Comparison of ENCODE assay signal across 24 cellular contexts in genomic region chr1:188386161-188386560, GRCh38.
"Had no signal": no experiment of that assay in that cellular context is flagged by ENCODE, and none has a peak within 500 bp of the region (broad histone marks: within the 10 kb centered on the region; RNA-seq: fewer than 3 reads in every experiment).

No MANE protein-coding gene starts in this region.

- H3K27ac ChIP-seq: coronary artery, parathyroid adenoma, tibial nerve, uterus, VCaP had no signal

- ATAC-seq: activated CD4-positive, CD25-positive, alpha-beta regulatory T cell treated with anti-CD3 and anti-CD28 coated beads, Interleukin-2, amount 50 U/mL, for 24 hours; activated CD8-positive, alpha-beta T cell treated with anti-CD3 and anti-CD28 coated beads, Interleukin-2, amount 10 ng/mL, durations not matched to agents 7 days and 5 days; activated naive CD4-positive, alpha-beta T cell treated with anti-CD3 and anti-CD28 coated beads, Interleukin-2, amount 50 U/mL, for 72 hours; left ventricle myocardium superior; mucosa of descending colon; right cardiac atrium; stimulated activated naive CD8-positive, alpha-beta T cell treated with anti-CD3 and anti-CD28 coated beads, Interleukin-15, amount 100 ng/mL, for 72 hours; T-cell had no signal

- H3K4me3 ChIP-seq: coronary artery, mucosa of descending colon, tibial nerve, uterus had no signal

- H3K4me1 ChIP-seq: parathyroid adenoma, tibial nerve, uterus had no signal

- H3K27ac Mint-ChIP-seq: activated CD4-positive, alpha-beta T cell treated with anti-CD3 and anti-CD28 coated beads, Interleukin-2, amount 10 ng/mL, durations not matched to agents 7 days and 5 days; activated CD8-positive, alpha-beta T cell treated with anti-CD3 and anti-CD28 coated beads, Interleukin-2, amount 10 ng/mL, durations not matched to agents 7 days and 5 days; activated naive CD4-positive, alpha-beta T cell treated with anti-CD3 and anti-CD28 coated beads, Interleukin-2, amount 50 U/mL, for 72 hours; endodermal cell; nephron progenitor cell; stimulated activated naive CD8-positive, alpha-beta T cell treated with anti-CD3 and anti-CD28 coated beads, Interleukin-15, amount 100 ng/mL, for 72 hours; T-cell; T-helper 2 cell treated with Interferon-gamma antibody and Interleukin-4, amounts not matched to agents 5 μg/mL and 100 μg/mL, for 36 hours had no signal

- H3K27me3 Mint-ChIP-seq: activated CD4-positive, alpha-beta T cell treated with anti-CD3 and anti-CD28 coated beads, Interleukin-2, amount 10 ng/mL, durations not matched to agents 7 days and 5 days; stimulated activated naive CD8-positive, alpha-beta T cell treated with anti-CD3 and anti-CD28 coated beads, Interleukin-15, amount 100 ng/mL, for 72 hours; T-cell had no signal

- H3K9me3 Mint-ChIP-seq: endodermal cell, nephron progenitor cell had no signal

- H3K36me3 ChIP-seq: tibial nerve, uterus had no signal

- H3K4me3 Mint-ChIP-seq: activated CD4-positive, alpha-beta T cell treated with anti-CD3 and anti-CD28 coated beads, Interleukin-2, amount 10 ng/mL, durations not matched to agents 7 days and 5 days; activated CD8-positive, alpha-beta T cell treated with anti-CD3 and anti-CD28 coated beads, Interleukin-2, amount 10 ng/mL, durations not matched to agents 7 days and 5 days; endodermal cell; nephron progenitor cell; stimulated activated naive CD8-positive, alpha-beta T cell treated with anti-CD3 and anti-CD28 coated beads, Interleukin-15, amount 100 ng/mL, for 72 hours; T-cell; T-helper 2 cell treated with Interferon-gamma antibody and Interleukin-4, amounts not matched to agents 5 μg/mL and 100 μg/mL, for 36 hours had no signal

- H2AFZ ChIP-seq: parathyroid adenoma had no signal

- H3K9me3 ChIP-seq: tibial nerve, uterus had no signal

- H3K79me2 ChIP-seq: parathyroid adenoma had no signal

- H3K4me1 Mint-ChIP-seq: activated CD4-positive, alpha-beta T cell treated with anti-CD3 and anti-CD28 coated beads, Interleukin-2, amount 10 ng/mL, durations not matched to agents 7 days and 5 days; endodermal cell; nephron progenitor cell; stimulated activated naive CD8-positive, alpha-beta T cell treated with anti-CD3 and anti-CD28 coated beads, Interleukin-15, amount 100 ng/mL, for 72 hours; T-cell had no signal

- DNase-seq: activated CD4-positive, alpha-beta T cell treated with anti-CD3 and anti-CD28 coated beads, Interleukin-2, amount 10 ng/mL, durations not matched to agents 7 days and 5 days; activated CD8-positive, alpha-beta T cell treated with anti-CD3 and anti-CD28 coated beads, Interleukin-2, amount 10 ng/mL, durations not matched to agents 7 days and 5 days; amniotic stem cell; cerebellar nuclear complex; endodermal cell; glutamatergic neuron; hippocampal formation; left ventricle myocardium superior; mammary epithelial cell; mucosa of descending colon; nephron progenitor cell; nucleus accumbens; right cardiac atrium; stimulated activated CD4-positive, alpha-beta T cell treated with anti-CD3 and anti-CD28 coated beads, Interleukin-1b, Interleukin-23, amount 100 ng/mL, for 48 hours; stimulated activated naive CD8-positive, alpha-beta T cell treated with anti-CD3 and anti-CD28 coated beads, Interleukin-15, amount 100 ng/mL, for 72 hours; T-cell; uterus had no signal

- H3K9ac ChIP-seq: parathyroid adenoma had no signal

- H3K27me3 ChIP-seq: tibial nerve, uterus had no signal

- H3K36me3 Mint-ChIP-seq: activated naive CD4-positive, alpha-beta T cell treated with anti-CD3 and anti-CD28 coated beads, Interleukin-2, amount 50 U/mL, for 72 hours; T-cell had no signal
